23 cellular contexts compared by ENCODE assay signal in the genomic region with DNA sequence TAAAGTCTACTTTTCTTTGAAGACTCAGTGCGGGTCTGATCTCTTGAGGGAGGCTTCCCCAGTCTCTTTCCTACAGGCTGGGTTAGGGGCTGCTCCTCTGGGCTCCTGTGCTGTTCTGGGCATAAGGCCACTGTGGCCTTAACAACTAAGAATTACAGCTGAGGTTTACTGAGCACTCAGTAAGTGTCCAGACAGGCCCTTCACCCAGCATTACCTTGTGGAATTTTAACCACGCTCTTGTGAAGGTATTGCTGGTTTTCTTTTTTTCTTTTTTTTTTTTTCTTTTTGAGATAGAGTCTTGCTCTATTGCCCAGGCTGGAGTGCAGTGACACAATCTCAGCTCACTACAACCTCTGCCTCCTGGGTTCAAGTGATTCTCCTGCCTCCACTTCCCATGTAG. TPM values are rescaled to one million over a fixed set of nuclear protein-coding genes. Genes with fewer than 3 reads are reported as not detected.
A peak's percentile ranks its signal among the peaks of the same experiment; 100 is the strongest.
DNase-seq lines count a peak whose midpoint lies in the region; ATAC-seq and TF ChIP-seq lines count a peak whose summit lies in the region.
"Had no signal": no experiment of that assay in that cellular context is flagged by ENCODE, and none has a peak within 500 bp of the region (broad histone marks: within the 10 kb centered on the region; RNA-seq: fewer than 3 reads in every experiment).

No MANE protein-coding gene starts in this region.

- peaks cover 30% of the 10 kb centered on the region for H3K27me3 Mint-ChIP-seq in endothelial cell (ENCODE audit: unreplicated experiment)
- peaks cover 100% of the 10 kb centered on the region for H3K27me3 Mint-ChIP-seq in neural crest cell (ENCODE audit: low read depth)
- peaks cover 88% of the 10 kb centered on the region for H3K27me3 Mint-ChIP-seq in activated T-cell treated with anti-CD3 and anti-CD28 coated beads, Interleukin-2, amount 50 U/mL, for 72 hours (ENCODE audit: low read depth)

- no peak overlapping the region for H3K27ac ChIP-seq in HEK293 (ENCODE audit: extremely low read depth, low read depth, low read length)
- peak overlapping the region; percentile 99 for H3K27ac ChIP-seq in neutrophil
- H3K27ac ChIP-seq: A549; BLaER1 treated with 17β-estradiol and CSF1 and Interleukin-3, amounts not matched to agents 10 nM and 100 nM had no signal

- H3K4me3 ChIP-seq in HEK293 (ENCODE audit: low read depth, low read length) (no peak overlapping the region), neutrophil (ENCODE audit: low read depth in 1 of 2, low read length in 1 of 2) (no peak overlapping the region)
- H3K4me3 ChIP-seq: A549; BLaER1 treated with 17β-estradiol and CSF1 and Interleukin-3, amounts not matched to agents 10 nM and 100 nM; GM12878 had no signal

- H3K9me3 ChIP-seq in HEK293 (ENCODE audit: control insufficient read depth, insufficient read depth, low read depth, low read length), result no peaks in the 10 kb centered on the region
- no peaks in the 10 kb centered on the region for H3K9me3 ChIP-seq in neutrophil
- H3K9me3 ChIP-seq: A549, BE2C had no signal

- H3K27ac Mint-ChIP-seq in endothelial cell (ENCODE audit: unreplicated experiment) (peak overlapping the region; percentile 24), neural crest cell (ENCODE audit: unreplicated experiment) (no peak overlapping the region)
- H3K27ac Mint-ChIP-seq in activated T-cell treated with anti-CD3 and anti-CD28 coated beads, Interleukin-2, amount 50 U/mL, for 72 hours, result no peak overlapping the region
- H3K27ac Mint-ChIP-seq: CD14-positive monocyte; CD4-positive, alpha-beta T cell; CD8-positive, alpha-beta memory T cell had no signal

- H3K36me3 Mint-ChIP-seq in endothelial cell (ENCODE audit: low read depth, unreplicated experiment) (no peaks in the 10 kb centered on the region), neural crest cell (ENCODE audit: low read depth) (no peaks in the 10 kb centered on the region)
- H3K36me3 Mint-ChIP-seq in activated T-cell treated with anti-CD3 and anti-CD28 coated beads, Interleukin-2, amount 50 U/mL, for 72 hours (ENCODE audit: insufficient read depth in 2 of 2), result no peaks in the 10 kb centered on the region
- H3K36me3 Mint-ChIP-seq: CD8-positive, alpha-beta memory T cell had no signal

- H3K9me3 Mint-ChIP-seq in endothelial cell (ENCODE audit: unreplicated experiment) (no peaks in the 10 kb centered on the region), neural crest cell (no peaks in the 10 kb centered on the region)
- no peaks in the 10 kb centered on the region for H3K9me3 Mint-ChIP-seq in activated T-cell treated with anti-CD3 and anti-CD28 coated beads, Interleukin-2, amount 50 U/mL, for 72 hours
- H3K9me3 Mint-ChIP-seq: CD4-positive, alpha-beta T cell; CD8-positive, alpha-beta memory T cell had no signal

- POLR2A ChIA-PET in HEK293 (lab: Yijun Ruan, JAX), result interaction anchor here (0.6 kb wide), 1 partner anchor 58 kb away, joined by 3 read pairs; no protein-coding TSS in a partner anchor

- CTCF ChIA-PET in HEK293 (lab: Yijun Ruan, JAX), result interaction anchor here (0.6 to 1.5 kb wide), 3 partner anchors 16 to 83 kb away, joined by 3 to 4 read pairs (median 4); no protein-coding TSS in a partner anchor

- H3K4me3 Mint-ChIP-seq in endothelial cell (ENCODE audit: unreplicated experiment) (peak overlapping the region; percentile 19), neural crest cell (peak overlapping the region; percentile 28)
- no peak overlapping the region for H3K4me3 Mint-ChIP-seq in activated T-cell treated with anti-CD3 and anti-CD28 coated beads, Interleukin-2, amount 50 U/mL, for 72 hours
- H3K4me3 Mint-ChIP-seq: CD4-positive, alpha-beta T cell; CD8-positive, alpha-beta memory T cell had no signal

- H3K36me3 ChIP-seq in HEK293 (ENCODE audit: control insufficient read depth in 2 of 2, insufficient read depth in 1 of 2, low read length in 2 of 2), result no peaks in the 10 kb centered on the region
- H3K36me3 ChIP-seq in neutrophil, result no peaks in the 10 kb centered on the region
- H3K36me3 ChIP-seq: BE2C; BLaER1 treated with 17β-estradiol and CSF1 and Interleukin-3, amounts not matched to agents 10 nM and 100 nM had no signal

- no peak for TF ChIP-seq CTCF in HEK293 (tag by site-specific recombination; IDR thresholded peaks at IDR 0.05)
- no peak for TF ChIP-seq CTCF in endothelial cell (IDR thresholded peaks at IDR 0.05; ENCODE audit: unreplicated experiment)
- no peak for TF ChIP-seq CTCF in neural crest cell (conservative IDR thresholded peaks at IDR 0.05)
- no peak for TF ChIP-seq CTCF in neutrophil (IDR thresholded peaks at IDR 0.05)

- no peak for ATAC-seq in activated T-cell treated with anti-CD3 and anti-CD28 coated beads, Interleukin-2, amount 50 U/mL, for 72 hours (replicated peaks in 1 of 2)
- no peak for ATAC-seq in GM21576 (IDR thresholded peaks at IDR 0.05; ENCODE audit: unreplicated experiment)
- ATAC-seq: A549, GM12878 had no signal

- H3K4me1 ChIP-seq in HEK293 (ENCODE audit: control insufficient read depth, insufficient read depth, low read length) (peaks cover 4% of the 10 kb centered on the region), neutrophil (ENCODE audit: control insufficient read depth in 1 of 2, insufficient read depth in 1 of 2, low read depth in 1 of 2, low read length in 1 of 2) (peaks cover 91 to 96% of the 10 kb centered on the region in 2 experiments)

- H3K27me3 ChIP-seq in neutrophil, result peaks cover 5% of the 10 kb centered on the region

- H3K4me1 Mint-ChIP-seq in endothelial cell (ENCODE audit: unreplicated experiment) (peaks cover 53% of the 10 kb centered on the region), neural crest cell (peaks cover 46% of the 10 kb centered on the region)
- H3K4me1 Mint-ChIP-seq in activated T-cell treated with anti-CD3 and anti-CD28 coated beads, Interleukin-2, amount 50 U/mL, for 72 hours (ENCODE audit: low read depth), result peaks cover 39% of the 10 kb centered on the region

- DNase-seq in endothelial cell (ENCODE audit: low spot score) (no peak), neural crest cell (ENCODE audit: low read depth, low spot score) (no peak), NCI-H524 (lab: John Stamatoyannopoulos, UW) (no peak), NCI-H774 (lab: John Stamatoyannopoulos, UW) (no peak)
- DNase-seq in activated T-cell treated with anti-CD3 and anti-CD28 coated beads, Interleukin-2, amount 50 U/mL, for 72 hours, result no peak
- DNase-seq: 8988T; ACHN; AML-193; BE2C; CD4-positive, alpha-beta T cell; CD8-positive, alpha-beta memory T cell; DMS79; EL; GDM1; H7; HCEC 1CT had no signal

TF ChIP-seq in HEK293, 187 proteins besides CTCF, POLR2A, EP300 and RAD21:
- TF ChIP-seq ZXDB (tag by site-specific recombination; IDR thresholded peaks at IDR 0.05) (no peak), ZNF121 (tag by site-specific recombination; IDR thresholded peaks at IDR 0.05) (peak; percentile 69), ZBTB26 (tag by site-specific recombination; optimal IDR thresholded peaks at IDR 0.05) (no peak), ZNF19 (tag by site-specific recombination; IDR thresholded peaks at IDR 0.05; ENCODE audit: low read depth) (no peak)
TF ChIP-seq in HEK293: peak in this region for 1.

RNA-seq across cellular contexts. Expression of gene CA4, which starts 3.6 kb away (rescaled TPM):
- total RNA-seq in endothelial cell (ENCODE audit: unreplicated experiment) (8.3 TPM), neural crest cell (0.26 TPM in 1 of 2 replicates, not detected in the other)
- total RNA-seq in activated T-cell treated with anti-CD3 and anti-CD28 coated beads, Interleukin-2, amount 50 U/mL, for 72 hours, result not detected
- total RNA-seq: CD4-positive, alpha-beta T cell; CD8-positive, alpha-beta memory T cell; GM12878 had no signal

Comparison
In these comparisons a context has a peak if more than half of its experiments do, and no peak if none do; other contexts are left out.
1. H3K4me3 Mint-ChIP-seq: peak in endothelial cell (single experiment) and neural crest cell (single experiment); none in activated T-cell treated with anti-CD3 and anti-CD28 coated beads, Interleukin-2, amount 50 U/mL, for 72 hours (0 of 2).